11 cellular contexts compared by ENCODE assay signal in genomic region chr7:92682767-92683539, GRCh38.
DNase-seq lines count a peak whose midpoint lies in the region; ATAC-seq lines count a peak whose summit lies in the region.
"Had no signal": no experiment of that assay in that cellular context is flagged by ENCODE, and none has a peak within 500 bp of the region (broad histone marks: within the 10 kb centered on the region; RNA-seq: fewer than 3 reads in every experiment).

No MANE protein-coding gene starts in this region.

- no peak overlapping the region for H3K27ac ChIP-seq in substantia nigra (ENCODE audit: low read depth, low read length, poor library complexity, severe bottlenecking)

- peak overlapping the region; percentile 11 for H3K4me3 Mint-ChIP-seq in activated CD8-positive, alpha-beta memory T cell treated with anti-CD3 and anti-CD28 coated beads, Interleukin-2, amount 10 ng/mL, durations not matched to agents 7 days and 5 days
- peak overlapping the region; percentile 60 for H3K4me3 Mint-ChIP-seq in activated T-helper 2 cell treated with anti-CD3 and anti-CD28 coated beads, Interferon-gamma antibody, Interleukin-2, Interleukin-4, amounts not matched to agents 10 μg/mL and 5 μg/mL and 100 μg/mL, durations not matched to agents 14 hours and 24 hours and 36 hours (ENCODE audit: low read depth)
- peak overlapping the region; percentile 63 to 77 for H3K4me3 Mint-ChIP-seq in stimulated activated naive CD8-positive, alpha-beta T cell treated with anti-CD3 and anti-CD28 coated beads, Interleukin-15, amount 100 ng/mL, for 72 hours

- peak overlapping the region; percentile 91 for H3K27ac Mint-ChIP-seq in activated CD8-positive, alpha-beta memory T cell treated with anti-CD3 and anti-CD28 coated beads, Interleukin-2, amount 10 ng/mL, durations not matched to agents 7 days and 5 days
- peak overlapping the region; percentile 93 for H3K27ac Mint-ChIP-seq in activated T-helper 2 cell treated with anti-CD3 and anti-CD28 coated beads, Interferon-gamma antibody, Interleukin-2, Interleukin-4, amounts not matched to agents 10 μg/mL and 5 μg/mL and 100 μg/mL, durations not matched to agents 14 hours and 24 hours and 36 hours
- H3K27ac Mint-ChIP-seq in stimulated activated naive CD8-positive, alpha-beta T cell treated with anti-CD3 and anti-CD28 coated beads, Interleukin-15, amount 100 ng/mL, for 72 hours = peak overlapping the region; percentile 98 to 99

- peaks cover 84% of the 10 kb centered on the region for H3K4me1 Mint-ChIP-seq in activated CD8-positive, alpha-beta memory T cell treated with anti-CD3 and anti-CD28 coated beads, Interleukin-2, amount 10 ng/mL, durations not matched to agents 7 days and 5 days
- peaks cover 84% of the 10 kb centered on the region for H3K4me1 Mint-ChIP-seq in activated T-helper 2 cell treated with anti-CD3 and anti-CD28 coated beads, Interferon-gamma antibody, Interleukin-2, Interleukin-4, amounts not matched to agents 10 μg/mL and 5 μg/mL and 100 μg/mL, durations not matched to agents 14 hours and 24 hours and 36 hours (ENCODE audit: low read depth)
- peaks cover 85% of the 10 kb centered on the region for H3K4me1 Mint-ChIP-seq in stimulated activated naive CD8-positive, alpha-beta T cell treated with anti-CD3 and anti-CD28 coated beads, Interleukin-15, amount 100 ng/mL, for 72 hours

- ATAC-seq in activated CD8-positive, alpha-beta memory T cell treated with anti-CD3 and anti-CD28 coated beads, Interleukin-2, amount 10 ng/mL, durations not matched to agents 7 days and 5 days = peak; percentile 40
- ATAC-seq in stimulated activated naive CD8-positive, alpha-beta T cell treated with anti-CD3 and anti-CD28 coated beads, Interleukin-15, amount 100 ng/mL, for 72 hours = peak; percentile 66
- no peak for ATAC-seq in GM18868 (IDR thresholded peaks at IDR 0.05; ENCODE audit: unreplicated experiment)

- intact Hi-C loops in activated T-helper 2 cell treated with anti-CD3 and anti-CD28 coated beads, Interferon-gamma antibody, Interleukin-2, Interleukin-4, amounts not matched to agents 10 μg/mL and 5 μg/mL and 100 μg/mL, durations not matched to agents 14 hours and 24 hours and 36 hours (cut with micrococcal nuclease) = loop anchor here (1.0 to 5.0 kb wide), 6 partner anchors 19 to 219 kb away; no protein-coding TSS in a partner anchor

- CTCF ChIA-PET in activated CD8-positive, alpha-beta memory T cell treated with anti-CD3 and anti-CD28 coated beads, Interleukin-2, amount 10 ng/mL, durations not matched to agents 7 days and 5 days (lab: Charles Lee) = interaction anchor here (1.2 to 1.9 kb wide), 3 partner anchors 129 to 152 kb away, joined by 3 to 11 read pairs (median 5); no protein-coding TSS in a partner anchor

- H3K36me3 Mint-ChIP-seq in activated CD8-positive, alpha-beta memory T cell treated with anti-CD3 and anti-CD28 coated beads, Interleukin-2, amount 10 ng/mL, durations not matched to agents 7 days and 5 days = peaks cover 80% of the 10 kb centered on the region
- H3K36me3 Mint-ChIP-seq in activated T-helper 2 cell treated with anti-CD3 and anti-CD28 coated beads, Interferon-gamma antibody, Interleukin-2, Interleukin-4, amounts not matched to agents 10 μg/mL and 5 μg/mL and 100 μg/mL, durations not matched to agents 14 hours and 24 hours and 36 hours (ENCODE audit: low read depth) = peaks cover 78% of the 10 kb centered on the region

- peaks cover 11% of the 10 kb centered on the region for H3K9me3 Mint-ChIP-seq in activated CD8-positive, alpha-beta memory T cell treated with anti-CD3 and anti-CD28 coated beads, Interleukin-2, amount 10 ng/mL, durations not matched to agents 7 days and 5 days (ENCODE audit: low read depth)
- peaks cover 9% of the 10 kb centered on the region for H3K9me3 Mint-ChIP-seq in activated T-helper 2 cell treated with anti-CD3 and anti-CD28 coated beads, Interferon-gamma antibody, Interleukin-2, Interleukin-4, amounts not matched to agents 10 μg/mL and 5 μg/mL and 100 μg/mL, durations not matched to agents 14 hours and 24 hours and 36 hours
- H3K9me3 Mint-ChIP-seq in stimulated activated naive CD8-positive, alpha-beta T cell treated with anti-CD3 and anti-CD28 coated beads, Interleukin-15, amount 100 ng/mL, for 72 hours = peaks cover 0 to 8% of the 10 kb centered on the region in 2 donors

- no peaks in the 10 kb centered on the region for H3K27me3 Mint-ChIP-seq in activated CD8-positive, alpha-beta memory T cell treated with anti-CD3 and anti-CD28 coated beads, Interleukin-2, amount 10 ng/mL, durations not matched to agents 7 days and 5 days
- H3K27me3 Mint-ChIP-seq in activated T-helper 2 cell treated with anti-CD3 and anti-CD28 coated beads, Interferon-gamma antibody, Interleukin-2, Interleukin-4, amounts not matched to agents 10 μg/mL and 5 μg/mL and 100 μg/mL, durations not matched to agents 14 hours and 24 hours and 36 hours (ENCODE audit: low read depth) = no peaks in the 10 kb centered on the region
- H3K27me3 Mint-ChIP-seq in stimulated activated naive CD8-positive, alpha-beta T cell treated with anti-CD3 and anti-CD28 coated beads, Interleukin-15, amount 100 ng/mL, for 72 hours = no peaks in the 10 kb centered on the region

- no peak for DNase-seq in activated CD8-positive, alpha-beta memory T cell treated with anti-CD3 and anti-CD28 coated beads, Interleukin-2, amount 10 ng/mL, durations not matched to agents 7 days and 5 days
- DNase-seq in activated CD8-positive, alpha-beta memory T cell treated with anti-CD3 and anti-CD28 coated beads for 24 hours = no peak
- no peak for DNase-seq in activated T-helper 2 cell treated with anti-CD3 and anti-CD28 coated beads, Interferon-gamma antibody, Interleukin-2, Interleukin-4, amounts not matched to agents 10 μg/mL and 5 μg/mL and 100 μg/mL, durations not matched to agents 14 hours and 24 hours and 36 hours (ENCODE audit: low spot score)
- DNase-seq in hepatic stellate cell (ENCODE audit: low spot score) = peak; percentile 26
- no peak for DNase-seq in stimulated activated naive CD8-positive, alpha-beta T cell treated with anti-CD3 and anti-CD28 coated beads, Interleukin-15, amount 100 ng/mL, for 72 hours
- no peak for DNase-seq in stimulated activated CD4-positive, alpha-beta T cell treated with anti-CD3 and anti-CD28 coated beads, Interleukin-15, amount 100 ng/mL, for 24 hours
- no peak for DNase-seq in substantia nigra (lab: John Stamatoyannopoulos, UW)
- DNase-seq: activated CD8-positive, alpha-beta memory T cell treated with anti-CD3 and anti-CD28 coated beads, Interleukin-2, amount 50 U/mL, for 48 hours; hippocampal formation; NCI-H187 treated with DMSO at 0.1 percent for 48 hours had no signal

Comparison
In these comparisons a context has a peak if more than half of its experiments do, and no peak if none do; other contexts are left out.
1. H3K4me3 Mint-ChIP-seq: peak in every context shown above with its lines; median percentile 70 in stimulated activated naive CD8-positive, alpha-beta T cell treated with anti-CD3 and anti-CD28 coated beads, Interleukin-15, amount 100 ng/mL, for 72 hours; 60 in activated T-helper 2 cell treated with anti-CD3 and anti-CD28 coated beads, Interferon-gamma antibody, Interleukin-2, Interleukin-4, amounts not matched to agents 10 μg/mL and 5 μg/mL and 100 μg/mL, durations not matched to agents 14 hours and 24 hours and 36 hours; 11 in activated CD8-positive, alpha-beta memory T cell treated with anti-CD3 and anti-CD28 coated beads, Interleukin-2, amount 10 ng/mL, durations not matched to agents 7 days and 5 days.